23 cellular contexts compared by ENCODE assay signal in the genomic region with DNA sequence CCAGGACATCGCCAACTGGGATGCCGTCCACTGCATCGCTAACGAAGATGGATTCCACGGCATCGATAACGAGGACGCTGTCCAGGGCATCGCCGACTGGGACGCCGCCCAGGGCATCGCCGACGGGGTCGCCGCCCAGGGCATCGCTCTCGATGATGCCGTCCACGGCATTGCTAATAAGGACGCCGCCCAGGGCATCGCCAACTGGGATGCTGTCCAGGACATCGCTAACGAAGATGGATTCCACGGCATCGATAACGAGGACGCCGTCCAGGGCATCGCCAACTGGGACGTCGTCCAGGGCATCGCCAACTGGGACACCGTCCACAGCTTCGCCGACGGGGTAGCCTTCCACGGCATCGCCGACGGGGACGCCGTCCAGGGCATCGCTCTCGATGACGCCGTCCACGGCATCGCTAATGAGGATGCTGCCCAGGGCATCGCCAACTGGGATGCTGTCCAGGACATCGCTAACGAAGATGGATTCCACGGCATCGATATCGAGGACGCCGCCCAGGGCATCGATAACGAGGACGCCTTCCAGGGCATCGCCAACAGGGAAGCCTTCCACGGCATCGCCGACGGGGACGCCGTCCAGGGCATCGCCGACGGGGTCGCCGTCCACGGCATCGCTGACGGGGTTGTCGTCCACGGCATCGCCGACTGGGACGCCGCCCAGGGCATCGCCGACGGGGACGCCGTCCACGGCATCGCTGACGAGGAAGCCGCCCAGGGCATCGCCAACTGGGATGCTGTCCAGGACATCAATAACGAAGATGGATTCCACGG.
DNase-seq lines count a peak whose midpoint lies in the region; ATAC-seq and TF ChIP-seq lines count a peak whose summit lies in the region.
"Had no signal": no experiment of that assay in that cellular context is flagged by ENCODE, and none has a peak within 500 bp of the region (broad histone marks: within the 10 kb centered on the region; RNA-seq: fewer than 3 reads in every experiment).

No MANE protein-coding gene starts in this region.

- H3K18ac ChIP-seq in neuronal stem cell (ENCODE audit: low read length), result peak overlapping the region; percentile 17

- no peaks in the 10 kb centered on the region for H4K20me1 ChIP-seq in hepatocyte (ENCODE audit: insufficient read depth, poor library complexity, severe bottlenecking)
- H4K20me1 ChIP-seq: BLaER1 had no signal

- no peak overlapping the region for H4K8ac ChIP-seq in neuronal stem cell (ENCODE audit: low read depth, low read length)

- peak overlapping the region; percentile 60 for H3K9ac ChIP-seq in neuronal stem cell (ENCODE audit: low read depth, low read length, poor library complexity)
- H3K9ac ChIP-seq: BLaER1 had no signal

- no peak overlapping the region for H2AK5ac ChIP-seq in neuronal stem cell (ENCODE audit: low read depth, low read length)

- H4K91ac ChIP-seq in neuronal stem cell (ENCODE audit: low read depth, low read length, poor library complexity), result no peak overlapping the region

- H3K9me3 ChIP-seq in neuronal stem cell (replicated peaks in 1 of 2; ENCODE audit: control insufficient read depth in 2 of 2, insufficient read depth in 1 of 2, low read depth in 1 of 2, low read length in 2 of 2), result peaks cover 7 to 48% of the 10 kb centered on the region in 2 donors
- H3K9me3 ChIP-seq in aorta (ENCODE audit: control insufficient read depth, low read length), result no peaks in the 10 kb centered on the region
- no peaks in the 10 kb centered on the region for H3K9me3 ChIP-seq in hepatocyte (ENCODE audit: low read depth)
- H3K9me3 ChIP-seq: BE2C had no signal

- WGBS in neuronal stem cell (ENCODE audit: extremely low coverage in 2 of 2, insufficient read length in 2 of 2, insufficient replicate concordance in 1 of 2), 2 donors, result no CpG with 5 or more reads among the region's 95 CpGs
- 96% methylated on average over 95 of the region's 95 CpGs for WGBS in aorta, 2 donors
- WGBS in hepatocyte (ENCODE audit: low lambda C conversion rate, missing lambda C conversion rate), result 94% methylated on average over 36 of the region's 95 CpGs

- no peak overlapping the region for H2BK120ac ChIP-seq in neuronal stem cell (ENCODE audit: low read depth, low read length)

- H3K4me1 Mint-ChIP-seq in activated T-helper 2 cell treated with anti-CD3 and anti-CD28 coated beads, Interferon-gamma antibody, Interleukin-2, Interleukin-4, amounts not matched to agents 10 μg/mL and 5 μg/mL and 100 μg/mL, durations not matched to agents 14 hours and 24 hours and 36 hours (ENCODE audit: low read depth), result no peaks in the 10 kb centered on the region
- H3K4me1 Mint-ChIP-seq: CD14-positive monocyte; CD4-positive, alpha-beta memory T cell; CD4-positive, CD25-positive, alpha-beta regulatory T cell; CD8-positive, alpha-beta memory T cell had no signal

- no peaks in the 10 kb centered on the region for H3K36me3 Mint-ChIP-seq in activated T-helper 2 cell treated with anti-CD3 and anti-CD28 coated beads, Interferon-gamma antibody, Interleukin-2, Interleukin-4, amounts not matched to agents 10 μg/mL and 5 μg/mL and 100 μg/mL, durations not matched to agents 14 hours and 24 hours and 36 hours (ENCODE audit: low read depth)
- H3K36me3 Mint-ChIP-seq: CD14-positive monocyte; CD4-positive, alpha-beta memory T cell; CD4-positive, CD25-positive, alpha-beta regulatory T cell; CD8-positive, alpha-beta memory T cell had no signal

- no peak overlapping the region for H3K14ac ChIP-seq in neuronal stem cell (ENCODE audit: low read length)

- H3K4me1 ChIP-seq in neuronal stem cell (ENCODE audit: control insufficient read depth in 2 of 2, insufficient read depth in 1 of 2, low read depth in 1 of 2, low read length in 2 of 2) (no peaks in the 10 kb centered on the region), aorta (ENCODE audit: control insufficient read depth in 1 of 2, insufficient read depth in 2 of 2, low read length in 2 of 2) (no peaks in the 10 kb centered on the region), hepatocyte (ENCODE audit: insufficient read depth) (no peaks in the 10 kb centered on the region)
- H3K4me1 ChIP-seq: BE2C, BLaER1 had no signal

- peak; percentile 1 for DNase-seq in GM13976 (ENCODE audit: low spot score)
- no peak for DNase-seq in neuronal stem cell (ENCODE audit: low spot score)
- no peak for DNase-seq in aorta
- no peak for DNase-seq in activated T-helper 2 cell treated with anti-CD3 and anti-CD28 coated beads, Interferon-gamma antibody, Interleukin-2, Interleukin-4, amounts not matched to agents 10 μg/mL and 5 μg/mL and 100 μg/mL, durations not matched to agents 14 hours and 24 hours and 36 hours (ENCODE audit: low spot score)
- DNase-seq in hepatocyte (ENCODE audit: low spot score), result no peak
- DNase-seq: 8988T; ACHN; BE2C; C1 segment of cervical spinal cord; CD4-positive, alpha-beta memory T cell; CD4-positive, CD25-positive, alpha-beta regulatory T cell; CD8-positive, alpha-beta memory T cell; COR-L47; DMS 273 treated with DMSO at 0.1 percent for 48 hours; DMS153; DMS53; DMS79; DND-41; EL; GDM1 had no signal

- no peak overlapping the region for H3K27ac ChIP-seq in neuronal stem cell (replicated peaks; ENCODE audit: low read length)
- H3K27ac ChIP-seq in aorta (ENCODE audit: low read depth in 1 of 2, low read length in 2 of 2), result no peak overlapping the region
- H3K27ac ChIP-seq in hepatocyte, result no peak overlapping the region
- H3K27ac ChIP-seq: BLaER1 had no signal

- H3K4me3 Mint-ChIP-seq in activated T-helper 2 cell treated with anti-CD3 and anti-CD28 coated beads, Interferon-gamma antibody, Interleukin-2, Interleukin-4, amounts not matched to agents 10 μg/mL and 5 μg/mL and 100 μg/mL, durations not matched to agents 14 hours and 24 hours and 36 hours (ENCODE audit: low read depth), result no peak overlapping the region
- H3K4me3 Mint-ChIP-seq: CD14-positive monocyte; CD4-positive, alpha-beta memory T cell; CD4-positive, CD25-positive, alpha-beta regulatory T cell; CD8-positive, alpha-beta memory T cell had no signal

- no peaks in the 10 kb centered on the region for H3K79me2 ChIP-seq in hepatocyte

- intact Hi-C loops in aorta (cut with DNase I), result no loop called here
- intact Hi-C loops in activated T-helper 2 cell treated with anti-CD3 and anti-CD28 coated beads, Interferon-gamma antibody, Interleukin-2, Interleukin-4, amounts not matched to agents 10 μg/mL and 5 μg/mL and 100 μg/mL, durations not matched to agents 14 hours and 24 hours and 36 hours (cut with micrococcal nuclease), result no loop called here

- H3K36me3 ChIP-seq in neuronal stem cell (replicated peaks in 1 of 2; ENCODE audit: control insufficient read depth in 2 of 2, insufficient read depth in 2 of 2, low read length in 2 of 2), result no peaks in the 10 kb centered on the region
- H3K36me3 ChIP-seq in aorta (ENCODE audit: control insufficient read depth in 1 of 2, insufficient read depth in 2 of 2, low read length in 1 of 2), result no peaks in the 10 kb centered on the region
- H3K36me3 ChIP-seq in hepatocyte (replicated peaks; ENCODE audit: insufficient read depth, low read depth), result no peaks in the 10 kb centered on the region
- H3K36me3 ChIP-seq: BE2C, BLaER1 had no signal

- no peak overlapping the region for H2BK5ac ChIP-seq in neuronal stem cell (ENCODE audit: low read length)

- no peaks in the 10 kb centered on the region for H3K27me3 Mint-ChIP-seq in activated T-helper 2 cell treated with anti-CD3 and anti-CD28 coated beads, Interferon-gamma antibody, Interleukin-2, Interleukin-4, amounts not matched to agents 10 μg/mL and 5 μg/mL and 100 μg/mL, durations not matched to agents 14 hours and 24 hours and 36 hours (ENCODE audit: low read depth)
- H3K27me3 Mint-ChIP-seq: CD4-positive, alpha-beta memory T cell; CD4-positive, CD25-positive, alpha-beta regulatory T cell; CD8-positive, alpha-beta memory T cell had no signal

- in situ Hi-C loops in GM13976 (cut with MboI; ENCODE audit: low sequenced_read_pairs, unreplicated experiment), result no loop called here

- H3K79me1 ChIP-seq in neuronal stem cell (ENCODE audit: low read depth, low read length), result peaks cover 10% of the 10 kb centered on the region

- H2AFZ ChIP-seq in neuronal stem cell (ENCODE audit: low read length) (no peak overlapping the region), hepatocyte (no peak overlapping the region)

- peak; percentile 15 for ATAC-seq in aorta (ENCODE audit: low FRiP score)
- ATAC-seq: GM12878 had no signal

- peaks cover 10% of the 10 kb centered on the region for H3K9me3 Mint-ChIP-seq in activated T-helper 2 cell treated with anti-CD3 and anti-CD28 coated beads, Interferon-gamma antibody, Interleukin-2, Interleukin-4, amounts not matched to agents 10 μg/mL and 5 μg/mL and 100 μg/mL, durations not matched to agents 14 hours and 24 hours and 36 hours

- H2BK12ac ChIP-seq in neuronal stem cell (ENCODE audit: low read length), result no peak overlapping the region

- TF ChIP-seq CTCF in GM13976 (IDR thresholded peaks at IDR 0.05; ENCODE audit: borderline replicate concordance, control extremely low read depth, extremely low read depth, insufficient read depth, missing control alignments), result no peak
- TF ChIP-seq CTCF in hepatocyte (IDR thresholded peaks at IDR 0.05; ENCODE audit: poor library complexity), result no peak

- H3K23ac ChIP-seq in neuronal stem cell (ENCODE audit: low read depth, low read length, poor library complexity), result peak overlapping the region; percentile 92

- H3K4me3 ChIP-seq in neuronal stem cell (ENCODE audit: low read length in 2 of 2), result peak overlapping the region in 1 of 2 donors; percentile 59
- H3K4me3 ChIP-seq in aorta (ENCODE audit: low read length in 2 of 2), result no peak overlapping the region
- H3K4me3 ChIP-seq in hepatocyte, result no peak overlapping the region
- H3K4me3 ChIP-seq: BLaER1, GM12878 had no signal

- H3K9me2 ChIP-seq in hepatocyte (replicated peaks; ENCODE audit: insufficient read depth), result no peaks in the 10 kb centered on the region

- no peak overlapping the region for H2BK15ac ChIP-seq in neuronal stem cell (ENCODE audit: low read length)

- H3K4ac ChIP-seq in neuronal stem cell (ENCODE audit: low read length), result no peak overlapping the region

- H3K27me3 ChIP-seq in neuronal stem cell (ENCODE audit: control insufficient read depth in 3 of 3, insufficient read depth in 3 of 3, low read depth in 1 of 3, low read length in 3 of 3) (no peaks in the 10 kb centered on the region), aorta (ENCODE audit: control insufficient read depth in 1 of 2, insufficient read depth in 2 of 2, low read length in 1 of 2) (no peaks in the 10 kb centered on the region), hepatocyte (no peaks in the 10 kb centered on the region)
- H3K27me3 ChIP-seq: BE2C, BLaER1 had no signal

- H3K4me2 ChIP-seq in neuronal stem cell (ENCODE audit: insufficient read depth, low read length, poor library complexity, severe bottlenecking) (no peak overlapping the region), hepatocyte (no peak overlapping the region)
- H3K4me2 ChIP-seq: BLaER1 had no signal

- no peak overlapping the region for H3K27ac Mint-ChIP-seq in activated T-helper 2 cell treated with anti-CD3 and anti-CD28 coated beads, Interferon-gamma antibody, Interleukin-2, Interleukin-4, amounts not matched to agents 10 μg/mL and 5 μg/mL and 100 μg/mL, durations not matched to agents 14 hours and 24 hours and 36 hours
- H3K27ac Mint-ChIP-seq: CD14-positive monocyte; CD4-positive, alpha-beta memory T cell; CD4-positive, CD25-positive, alpha-beta regulatory T cell; CD8-positive, alpha-beta memory T cell had no signal
